1 cellular context compared by ENCODE assay signal in genomic region chr1:161510477-161510876, GRCh38.
A peak's percentile ranks its signal among the peaks of the same experiment; 100 is the strongest.
TF ChIP-seq lines count a peak whose summit lies in the region.

No MANE protein-coding gene starts in this region.

TF ChIP-seq in K562, 482 proteins besides CTCF, POLR2A, EP300 and RAD21:
- 0 out of 4 replicates have a peak, but pooled peaks of 1 of the 2 experiments have one; percentile 27 for TF ChIP-seq TEAD1 (CRISPR knock-in tag; IDR thresholded peaks at IDR 0.05)
- no peak for TF ChIP-seq CUX1 (CRISPR knock-in tag; IDR thresholded peaks at IDR 0.05)
- TF ChIP-seq PHB2 (IDR thresholded peaks at IDR 0.05; ENCODE audit: low read depth): no peak
- TF ChIP-seq MAZ (CRISPR knock-in tag; conservative IDR thresholded peaks at IDR 0.05 in 1 of 2, IDR thresholded peaks at IDR 0.05 in 1 of 2): no peak
- no peak for TF ChIP-seq HNRNPH1 (optimal IDR thresholded peaks at IDR 0.05; ENCODE audit: low read depth, low read length)
- no peak for TF ChIP-seq NR1H2 (CRISPR knock-in tag; IDR thresholded peaks at IDR 0.05)
TF ChIP-seq in K562: peak in this region for 1.
